ENCODE assay signal across 28 cellular contexts in genomic region chr3:182116386-182116785, GRCh38.
"Had no signal": no experiment of that assay in that cellular context is flagged by ENCODE, and none has a peak within 500 bp of the region (broad histone marks: within the 10 kb centered on the region; RNA-seq: fewer than 3 reads in every experiment).

No MANE protein-coding gene starts in this region.

- DNase-seq: activated CD4-positive, alpha-beta T cell treated with anti-CD3 and anti-CD28 coated beads, Interleukin-2, amount 10 ng/mL, durations not matched to agents 24 days and 14 days; activated CD4-positive, alpha-beta T cell treated with anti-CD3 and anti-CD28 coated beads, Interleukin-2, amount 50 U/mL, for 4 hours; activated CD4-positive, CD25-positive, alpha-beta regulatory T cell; activated CD8-positive, alpha-beta T cell treated with anti-CD3 and anti-CD28 coated beads for 36 hours; activated effector memory CD4-positive, alpha-beta T cell treated with anti-CD3 and anti-CD28 coated beads, Interleukin-2, amount 50 U/mL, for 16 hours; activated naive CD4-positive, alpha-beta T cell; activated naive CD4-positive, alpha-beta T cell treated with anti-CD3 and anti-CD28 coated beads, Interleukin-2, amount 50 U/mL, for 16 hours; activated naive CD8-positive, alpha-beta T cell treated with anti-CD3 and anti-CD28 coated beads for 36 hours; activated T-cell treated with anti-CD3 and anti-CD28 coated beads, Interleukin-2, amount 50 U/mL, for 1 hour; activated T-cell treated with anti-CD3 and anti-CD28 coated beads, Interleukin-2, amount 50 U/mL, for 72 hours; amygdala; NCI-H1092 treated with DMSO at 0.1 percent for 48 hours; NCI-H1417; NCI-H146; NCI-H187; NCI-H2029 treated with DMSO at 0.1 percent for 48 hours; NCI-H2227 treated with DMSO at 0.1 percent for 48 hours; NCI-H446 treated with DMSO at 0.1 percent for 48 hours; NCI-H524; SHP77; SJCRH30; T1000; WERI-Rb-1 had no signal

- ATAC-seq: activated CD8-positive, alpha-beta T cell treated with anti-CD3 and anti-CD28 coated beads for 36 hours; activated T-cell treated with anti-CD3 and anti-CD28 coated beads, Interleukin-2, amount 50 U/mL, for 72 hours; activated T-helper 17 cell treated with anti-CD3 and anti-CD28 coated beads, Interleukin-2, amount 50 U/mL, for 72 hours; K562; Panc1 had no signal

- H3K4me3 ChIP-seq: ascending aorta, cardiac muscle cell, K562, SJCRH30 had no signal
